Comparison of ENCODE assay signal across 8 cellular contexts in the genomic region with DNA sequence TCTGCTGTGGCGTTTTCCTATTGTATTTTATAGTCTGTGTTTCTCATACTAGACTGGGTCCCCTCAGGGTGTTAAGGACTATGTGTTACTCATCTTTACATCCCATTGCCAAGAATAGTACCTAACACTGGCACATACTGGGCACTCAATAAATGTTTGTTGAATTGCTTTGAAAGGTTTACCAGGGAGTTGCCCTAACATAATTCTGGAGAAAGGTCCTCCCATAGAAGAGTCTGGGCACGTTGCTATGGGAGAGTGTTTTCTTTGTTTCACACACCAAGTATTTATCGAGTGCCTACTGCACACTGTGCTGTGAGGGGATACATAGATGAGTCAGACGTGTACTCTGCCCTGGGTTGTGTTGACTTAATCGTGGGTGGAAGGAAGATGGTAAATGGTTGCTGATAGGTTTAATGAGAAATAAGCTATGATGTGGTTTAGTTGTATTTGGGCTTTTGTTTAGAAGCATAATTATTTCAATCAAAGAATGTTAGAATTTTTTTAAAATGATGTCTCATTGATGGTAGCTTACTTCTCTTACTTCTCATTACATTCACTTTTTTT. TPM values are rescaled to one million over a fixed set of nuclear protein-coding genes. Genes with fewer than 3 reads are reported as not detected.
DNase-seq lines count a peak whose midpoint lies in the region; ATAC-seq and TF ChIP-seq lines count a peak whose summit lies in the region.

No MANE protein-coding gene starts in this region.

- no TSS peak for BruUV-seq in OCI-LY7 (replicated peaks; lab: Mats Ljungman, UMichigan)

- no peak overlapping the region for H3K4me3 Mint-ChIP-seq in CD4-positive, alpha-beta T cell

- no peaks in the 10 kb centered on the region for H3F3A ChIP-seq in MM.1S (ENCODE audit: insufficient read depth, low read length)

- H3K9ac ChIP-seq in MM.1S (ENCODE audit: low read length) = no peak overlapping the region

- no peaks in the 10 kb centered on the region for H3K27me3 ChIP-seq in CD4-positive, alpha-beta T cell (ENCODE audit: control insufficient read depth, insufficient read depth, low read length)
- no peaks in the 10 kb centered on the region for H3K27me3 ChIP-seq in MM.1S (replicated peaks; ENCODE audit: insufficient read depth, low read length)

- H3K36me3 Mint-ChIP-seq in CD4-positive, alpha-beta T cell (ENCODE audit: low read depth) = peaks cover 4% of the 10 kb centered on the region

- CTCF ChIA-PET in CD4-positive, alpha-beta T cell (lab: Charles Lee) = interaction anchor here (0.8 kb wide), 1 partner anchor 43 kb away, joined by 3 read pairs; a partner anchor contains a TSS
- CTCF ChIA-PET in OCI-LY7 (lab: Charles Lee; ENCODE audit: unreplicated experiment) = no interaction called here

- H2AFZ ChIP-seq in OCI-LY7 (ENCODE audit: low read length) = no peak overlapping the region
- H2AFZ ChIP-seq in MM.1S (ENCODE audit: low read length) = no peak overlapping the region

- intact Hi-C loops in CD4-positive, alpha-beta T cell (cut with DNase I, micrococcal nuclease) = no loop called here
- intact Hi-C loops in OCI-LY7 (cut with micrococcal nuclease; ENCODE audit: unreplicated experiment) = no loop called here

- DNase-seq in CD4-positive, alpha-beta T cell = no peak
- DNase-seq in OCI-LY7 (ENCODE audit: low spot score) (no peak), fibroblast of peridontal ligament (ENCODE audit: extremely low read depth) (peak; percentile 41), MM.1S (no peak), NCI-H128 (lab: John Stamatoyannopoulos, UW; ENCODE audit: unreplicated experiment) (no peak), GDM1 (lab: John Stamatoyannopoulos, UW) (no peak)

- no peak for TF ChIP-seq CTCF in CD4-positive, alpha-beta T cell (IDR thresholded peaks at IDR 0.05)
- no peak for TF ChIP-seq CTCF in OCI-LY7 (conservative IDR thresholded peaks at IDR 0.05; ENCODE audit: low read length)
- no peak for TF ChIP-seq CTCF in MM.1S (IDR thresholded peaks at IDR 0.05; ENCODE audit: low read length)

- H3K9me3 Mint-ChIP-seq in CD4-positive, alpha-beta T cell = no peaks in the 10 kb centered on the region

- peaks cover 89% of the 10 kb centered on the region for H3K79me2 ChIP-seq in OCI-LY7 (ENCODE audit: insufficient read depth, low read depth, low read length)
- H3K79me2 ChIP-seq in MM.1S (ENCODE audit: low read length) = peaks cover 96% of the 10 kb centered on the region

- H3K36me3 ChIP-seq in OCI-LY7 (ENCODE audit: insufficient read depth, low read length) (peaks cover 8% of the 10 kb centered on the region), MM.1S (replicated peaks; ENCODE audit: insufficient read depth, low read length) (no peaks in the 10 kb centered on the region)

- H3K4me1 Mint-ChIP-seq in CD4-positive, alpha-beta T cell (ENCODE audit: low read depth) = peaks cover 70% of the 10 kb centered on the region

- ATAC-seq in CD4-positive, alpha-beta T cell (ENCODE audit: poor library complexity) = peak; percentile 70
- ATAC-seq in GM18909 (IDR thresholded peaks at IDR 0.05; ENCODE audit: poor library complexity, unreplicated experiment) (peak; percentile 92), HG03060 (IDR thresholded peaks at IDR 0.05; ENCODE audit: low read depth, unreplicated experiment) (peak; percentile 94)

- no peaks in the 10 kb centered on the region for H3K9me2 ChIP-seq in OCI-LY7 (ENCODE audit: insufficient read depth, low read length)
- H3K9me2 ChIP-seq in MM.1S (replicated peaks; ENCODE audit: insufficient read depth, low read length) = no peaks in the 10 kb centered on the region

- H3K4me1 ChIP-seq in OCI-LY7 (ENCODE audit: insufficient read depth, low read length, poor library complexity, severe bottlenecking) (peaks cover 85% of the 10 kb centered on the region), MM.1S (ENCODE audit: low read length) (0 out of 2 replicates have a peak, but pooled peaks cover 10% of the 10 kb centered on the region)

- H3K27ac ChIP-seq in CD4-positive, alpha-beta T cell (ENCODE audit: low read depth, low read length) = no peak overlapping the region
- peak overlapping the region; percentile 1 for H3K27ac ChIP-seq in OCI-LY7 (ENCODE audit: low read depth, low read length, poor library complexity, severe bottlenecking)
- H3K27ac ChIP-seq in MM.1S (ENCODE audit: low read length) = no peak overlapping the region

- H3K4me2 ChIP-seq in OCI-LY7 (ENCODE audit: low read length) = peak overlapping the region; percentile 61
- no peak overlapping the region for H3K4me2 ChIP-seq in MM.1S (ENCODE audit: low read depth, low read length)

- H3K4me3 ChIP-seq in OCI-LY7 (ENCODE audit: low read depth, low read length, poor library complexity, severe bottlenecking) = peak overlapping the region; percentile 28
- H3K4me3 ChIP-seq in MM.1S (ENCODE audit: low read length) = no peak overlapping the region

- POLR2A ChIA-PET in CD4-positive, alpha-beta T cell (lab: Charles Lee) = interaction anchor here (0.8 kb wide), 1 partner anchor 30 kb away, joined by 3 read pairs; no protein-coding TSS in a partner anchor
- POLR2A ChIA-PET in OCI-LY7 (lab: Charles Lee) = interaction anchor here (1.1 to 6.1 kb wide), 9 partner anchors 9 to 42 kb away, joined by 3 to 49 read pairs (median 8); a partner anchor contains a TSS

- peak overlapping the region; percentile 21 for H3K27ac Mint-ChIP-seq in CD4-positive, alpha-beta T cell

- no peaks in the 10 kb centered on the region for H3K9me3 ChIP-seq in CD4-positive, alpha-beta T cell (ENCODE audit: control insufficient read depth, low read length)
- no peaks in the 10 kb centered on the region for H3K9me3 ChIP-seq in OCI-LY7 (ENCODE audit: low read length)
- H3K9me3 ChIP-seq in MM.1S (replicated peaks; ENCODE audit: insufficient read depth, low read length) = no peaks in the 10 kb centered on the region

- H3K27me3 Mint-ChIP-seq in CD4-positive, alpha-beta T cell = no peaks in the 10 kb centered on the region

- H4K20me1 ChIP-seq in OCI-LY7 (ENCODE audit: insufficient read depth, low read length) (no peaks in the 10 kb centered on the region), MM.1S (ENCODE audit: insufficient read depth, low read length) (no peaks in the 10 kb centered on the region)

RNA-seq across cellular contexts. Expression of a gene that starts 42.9 kb away (rescaled TPM):
- 10 to 100 TPM; 50.3 to 51.2 TPM for total RNA-seq in CD4-positive, alpha-beta T cell
- total RNA-seq in OCI-LY7 (2014; rRNA removed; shearing (Covaris generic)) = 28.7 and 29.9 TPM in 2 replicates
- 69.7 and 81.4 TPM in 2 replicates for total RNA-seq in OCI-LY7 (2022)
